9 cellular contexts compared by ENCODE assay signal in genomic region chr3:125129512-125129962, GRCh38.
DNase-seq lines count a peak whose midpoint lies in the region; ATAC-seq, FAIRE-seq and TF ChIP-seq lines count a peak whose summit lies in the region.
"Had no signal": no experiment of that assay in that cellular context is flagged by ENCODE, and none has a peak within 500 bp of the region (broad histone marks: within the 10 kb centered on the region; RNA-seq: fewer than 3 reads in every experiment).

No MANE protein-coding gene starts in this region.

- no peaks in the 10 kb centered on the region for H3K9me2 ChIP-seq in SK-N-SH

- TF ChIP-seq CTCF in MCF 10A (IDR thresholded peaks at IDR 0.05; ENCODE audit: unreplicated experiment) (no peak), breast epithelium (IDR thresholded peaks at IDR 0.05) (no peak), SK-N-SH (IDR thresholded peaks at IDR 0.05) (no peak), GM10248 (IDR thresholded peaks at IDR 0.05; ENCODE audit: control extremely low read depth, extremely low read depth, low read depth, missing control alignments) (no peak)

- TF ChIP-seq POLR2A in breast epithelium (IDR thresholded peaks at IDR 0.05) (no peak), GM12891 (IDR thresholded peaks at IDR 0.05; ENCODE audit: low read depth, low read length) (no peak)

- H3K27me3 ChIP-seq in breast epithelium (no peaks in the 10 kb centered on the region), SK-N-SH (ENCODE audit: insufficient read depth) (no peaks in the 10 kb centered on the region)

- POLR2A ChIA-PET in MCF 10A (lab: Yijun Ruan, JAX) = interaction anchor here (0.6 to 2.7 kb wide), 5 partner anchors 13 to 543 kb away, joined by 3 to 17 read pairs (median 7); no protein-coding TSS in a partner anchor
- POLR2A ChIA-PET in SK-N-SH (lab: Yijun Ruan, JAX) = no interaction called here
- POLR2A ChIA-PET in GM10248 (lab: Yijun Ruan, JAX) = no interaction called here

- WGBS in SK-N-SH (ENCODE audit: low lambda C conversion rate) = 41% methylated on average over 10 of the region's 10 CpGs

- no peaks in the 10 kb centered on the region for H3K79me2 ChIP-seq in SK-N-SH (ENCODE audit: insufficient read depth)

- intact Hi-C loops in MCF 10A (cut with micrococcal nuclease) (no loop called here), breast epithelium (cut with DNase I; ENCODE audit: low total_unique reads) (no loop called here), left cardiac atrium (cut with DNase I) (loop anchor here in 1 of 2 donors (10.0 kb wide), 1 partner anchor 55 kb away; no protein-coding TSS in a partner anchor)

- ATAC-seq in left cardiac atrium (peak; percentile 68 to 86), GM21515 (IDR thresholded peaks at IDR 0.05; ENCODE audit: unreplicated experiment) (no peak)

- H3K27ac Mint-ChIP-seq in MCF 10A (ENCODE audit: low read depth, unreplicated experiment) = peak overlapping the region; percentile 92

- CTCF ChIA-PET in MCF 10A (lab: Yijun Ruan, JAX) (interaction anchor here (0.8 to 1.6 kb wide), 5 partner anchors 8 to 76 kb away, joined by 3 to 4 read pairs (median 3); no protein-coding TSS in a partner anchor), SK-N-SH (lab: Yijun Ruan, JAX) (interaction anchor here (1.4 kb wide), 1 partner anchor 309 kb away, joined by 3 read pairs; no protein-coding TSS in a partner anchor), GM10248 (lab: Yijun Ruan, JAX) (interaction anchor here (0.8 to 5.7 kb wide), 9 partner anchors 9 to 24 kb away, joined by 3 to 18 read pairs (median 6); no protein-coding TSS in a partner anchor)

- peak overlapping the region; percentile 48; the same call in 1 of the 2 replicates for H3K9ac ChIP-seq in SK-N-SH

- peak overlapping the region in 1 of 2 donors; percentile 89 for H3K27ac ChIP-seq in breast epithelium
- H3K27ac ChIP-seq in SK-N-SH (ENCODE audit: low read depth in 2 of 2, low read length in 1 of 2) = peak overlapping the region; percentile 68 to 89; a peak in 3 of 4 replicates

- FAIRE-seq in GM12891 (lab: Jason Lieb, UNC) = no peak
- FAIRE-seq: TTC549 had no signal

- no peak for TF ChIP-seq RAD21 in SK-N-SH (IDR thresholded peaks at IDR 0.05; ENCODE audit: low read length)

- peaks cover 20% of the 10 kb centered on the region for H3F3A ChIP-seq in SK-N-SH (replicated peaks; ENCODE audit: insufficient read depth)

- no peaks in the 10 kb centered on the region for H3K4me1 ChIP-seq in breast epithelium
- H3K4me1 ChIP-seq in SK-N-SH (ENCODE audit: control insufficient read depth in 1 of 2, insufficient read depth in 2 of 2, low read depth in 1 of 2, low read length in 1 of 2) = peaks cover 21 to 39% of the 10 kb centered on the region in 2 experiments

- H3K36me3 Mint-ChIP-seq in MCF 10A (ENCODE audit: insufficient read depth, unreplicated experiment) = peaks cover 6% of the 10 kb centered on the region

- no peak overlapping the region for H3K4me3 Mint-ChIP-seq in MCF 10A (ENCODE audit: unreplicated experiment)

- no peaks in the 10 kb centered on the region for H3K9me3 ChIP-seq in breast epithelium
- no peaks in the 10 kb centered on the region for H3K9me3 ChIP-seq in SK-N-SH

- no peak; a peak in 1 of 4 replicates for TF ChIP-seq EP300 in SK-N-SH (IDR thresholded peaks at IDR 0.05; ENCODE audit: borderline replicate concordance in 1 of 2, low read depth in 1 of 2, low read length in 1 of 2)

- peak overlapping the region; percentile 72 for H2AFZ ChIP-seq in SK-N-SH (ENCODE audit: low read depth)

- no peaks in the 10 kb centered on the region for H3K9me3 Mint-ChIP-seq in MCF 10A (ENCODE audit: unreplicated experiment)

- H3K4me2 ChIP-seq in SK-N-SH = peak overlapping the region; percentile 74

- BruUV-seq in MCF 10A (replicated peaks; lab: Mats Ljungman, UMichigan) = no TSS peak

- DNase-seq in MCF 10A (ENCODE audit: unreplicated experiment) = peak; percentile 97
- DNase-seq in breast epithelium (ENCODE audit: low spot score in 2 of 2) = no peak
- no peak for DNase-seq in SK-N-SH
- peak; percentile 72 for DNase-seq in left cardiac atrium
- DNase-seq in stromal cell of bone marrow (ENCODE audit: low read depth) = peak; percentile 99
- no peak for DNase-seq in GM10248 (ENCODE audit: extremely low spot score)
- DNase-seq in GM12891 (ENCODE audit: insufficient read length, low spot score) = no peak

- H3K36me3 ChIP-seq in breast epithelium = no peaks in the 10 kb centered on the region
- no peaks in the 10 kb centered on the region for H3K36me3 ChIP-seq in SK-N-SH (replicated peaks in 1 of 2; ENCODE audit: control insufficient read depth in 1 of 2, insufficient read depth in 2 of 2, low read length in 1 of 2)

- no peaks in the 10 kb centered on the region for H3K27me3 Mint-ChIP-seq in MCF 10A (ENCODE audit: insufficient read depth, unreplicated experiment)

- H3K4me1 Mint-ChIP-seq in MCF 10A (ENCODE audit: insufficient read depth, unreplicated experiment) = peaks cover 36% of the 10 kb centered on the region

- H4K20me1 ChIP-seq in SK-N-SH (ENCODE audit: insufficient read depth) = no peaks in the 10 kb centered on the region

- H3K4me3 ChIP-seq in breast epithelium = no peak overlapping the region
- H3K4me3 ChIP-seq in SK-N-SH (ENCODE audit: low read depth in 2 of 2, low read length in 1 of 2) = no peak overlapping the region

TF ChIP-seq in SK-N-SH, 30 proteins besides CTCF, POLR2A, EP300 and RAD21 (continues in another document):
- TF ChIP-seq NFIC (IDR thresholded peaks at IDR 0.05; ENCODE audit: borderline replicate concordance) (0 out of 2 replicates have a peak, but pooled peaks have one; percentile 35), POLR2AphosphoS5 (IDR thresholded peaks at IDR 0.05; ENCODE audit: low read depth, low read length) (peak; percentile 17; the same call in 1 of the 2 replicates), ZBTB33 (IDR thresholded peaks at IDR 0.05; ENCODE audit: borderline replicate concordance, low read depth) (no peak), SMC3 (IDR thresholded peaks at IDR 0.05; ENCODE audit: low read depth, low read length) (no peak), TAF1 (IDR thresholded peaks at IDR 0.05; ENCODE audit: borderline replicate concordance, low read depth, low read length) (no peak), GATA2 (CRISPR knock-in tag; IDR thresholded peaks at IDR 0.05) (no peak), MAX (IDR thresholded peaks at IDR 0.05; ENCODE audit: low read depth) (no peak)

TF ChIP-seq in GM12891, 5 proteins besides CTCF, POLR2A, EP300 and RAD21:
- TF ChIP-seq SPI1 (IDR thresholded peaks at IDR 0.05; ENCODE audit: low read depth, low read length) (no peak), POU2F2 (IDR thresholded peaks at IDR 0.05; ENCODE audit: low read depth, low read length) (no peak), TAF1 (IDR thresholded peaks at IDR 0.05; ENCODE audit: low read depth, low read length) (no peak), POLR2AphosphoS5 (IDR thresholded peaks at IDR 0.05; ENCODE audit: low read depth, low read length) (no peak), PAX5 (IDR thresholded peaks at IDR 0.05; ENCODE audit: insufficient read depth, low read length, severe bottlenecking) (no peak)

Comparison
In these comparisons a context has a peak if more than half of its experiments do, and no peak if none do; other contexts are left out.
1. DNase-seq: peak in MCF 10A (single experiment), left cardiac atrium (single experiment) and stromal cell of bone marrow (single experiment); none in breast epithelium (0 of 2), SK-N-SH (single experiment), GM10248 (single experiment) and GM12891 (single experiment).